8 cellular contexts compared by ENCODE assay signal in the genomic region with DNA sequence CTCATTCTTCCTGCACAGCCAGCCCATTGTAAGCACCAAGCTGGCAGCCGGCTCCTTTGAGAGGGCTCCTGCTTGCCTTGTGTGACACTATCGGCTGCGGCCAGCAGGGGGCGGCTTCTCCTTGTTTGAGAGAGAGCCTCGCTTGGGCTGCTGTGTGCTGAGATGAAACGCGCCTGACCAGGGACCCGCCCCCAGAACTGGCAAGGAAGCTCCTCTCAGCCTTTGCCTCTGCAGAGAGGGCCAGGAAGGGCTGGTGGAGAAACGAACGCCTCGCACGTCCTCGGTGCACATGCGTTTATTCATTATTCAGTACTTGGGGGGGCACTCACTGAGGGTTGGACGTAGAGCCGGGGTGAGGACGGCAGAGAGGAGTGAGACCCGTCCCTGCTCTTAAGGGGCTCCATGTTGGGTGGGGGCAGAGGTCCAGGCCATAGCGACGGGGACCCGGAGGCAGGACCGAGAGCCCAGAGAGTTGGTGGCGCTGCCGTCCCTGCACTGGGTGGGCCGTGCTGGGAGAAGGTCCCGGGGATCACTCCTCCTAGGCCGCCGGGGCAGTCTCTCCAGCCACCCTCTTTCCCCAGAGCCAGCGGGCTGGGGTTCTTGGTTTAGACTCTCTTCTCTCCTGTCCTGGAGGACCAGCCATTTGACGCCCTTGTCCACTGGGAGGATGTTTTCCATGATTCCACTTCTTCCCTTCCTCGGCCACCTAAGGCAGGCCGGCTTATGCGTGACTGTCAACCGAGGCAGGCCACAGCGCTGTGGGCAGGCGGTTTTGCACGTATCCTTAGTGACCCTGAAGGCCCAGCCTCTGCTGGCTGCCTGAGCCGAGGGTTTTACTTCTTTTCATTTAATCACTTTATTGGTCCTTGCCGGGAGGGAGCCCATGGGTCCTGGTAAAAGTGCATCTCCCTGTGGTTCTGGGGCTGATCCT.
DNase-seq lines count a peak whose midpoint lies in the region; ATAC-seq and TF ChIP-seq lines count a peak whose summit lies in the region.

No MANE protein-coding gene starts in this region.

- no peak for TF ChIP-seq EP300 in Ishikawa (IDR thresholded peaks at IDR 0.05; ENCODE audit: borderline replicate concordance)

- H3K27ac ChIP-seq in epithelial cell of prostate = no peak overlapping the region

- peak; percentile 87 for ATAC-seq in GM21526 (IDR thresholded peaks at IDR 0.05; ENCODE audit: low FRiP score, unreplicated experiment)

- DNase-seq in DMS 273 treated with DMSO at 0.1 percent for 48 hours (lab: John Stamatoyannopoulos, UW) (peak; percentile 74), OCI-M2 (lab: John Stamatoyannopoulos, UW; ENCODE audit: unreplicated experiment) (peak; percentile 3), activated T-cell treated with anti-CD3 and anti-CD28 coated beads for 1 hour (ENCODE audit: low read depth) (peak; percentile 99), epithelial cell of prostate (ENCODE audit: low read depth, low spot score) (peak; percentile 33), myocyte (ENCODE audit: low read depth) (peak; percentile 92)
- DNase-seq in stimulated activated CD8-positive, alpha-beta memory T cell treated with anti-CD3 and anti-CD28 coated beads, Interleukin-7, amount 100 ng/mL, for 24 hours (ENCODE audit: low read depth) = peak; percentile 98

- peak; percentile 94 for TF ChIP-seq RAD21 in Ishikawa (IDR thresholded peaks at IDR 0.05; ENCODE audit: low read depth)

TF ChIP-seq in Ishikawa, 13 proteins besides CTCF, POLR2A, EP300 and RAD21:
- no peak for TF ChIP-seq NFIC (IDR thresholded peaks at IDR 0.05)
- 0 out of 2 replicates have a peak, but pooled peaks have one; percentile 17 for TF ChIP-seq MAX (IDR thresholded peaks at IDR 0.05)

Comparison
In these comparisons a context has a peak if more than half of its experiments do, and no peak if none do; other contexts are left out.
1. DNase-seq: peak in every context shown above with its lines; median percentile 99 in activated T-cell treated with anti-CD3 and anti-CD28 coated beads for 1 hour; 98 in stimulated activated CD8-positive, alpha-beta memory T cell treated with anti-CD3 and anti-CD28 coated beads, Interleukin-7, amount 100 ng/mL, for 24 hours; 92 in myocyte; 74 in DMS 273 treated with DMSO at 0.1 percent for 48 hours; 33 in epithelial cell of prostate; 3 in OCI-M2.